13 cellular contexts compared by ENCODE assay signal in genomic region chr20:44614525-44614924, GRCh38. TPM values are rescaled to one million over a fixed set of nuclear protein-coding genes. Genes with fewer than 3 reads are reported as not detected.
A peak's percentile ranks its signal among the peaks of the same experiment; 100 is the strongest.
DNase-seq lines count a peak whose midpoint lies in the region; ATAC-seq and TF ChIP-seq lines count a peak whose summit lies in the region.
"Had no signal": no experiment of that assay in that cellular context is flagged by ENCODE, and none has a peak within 500 bp of the region (broad histone marks: within the 10 kb centered on the region; RNA-seq: fewer than 3 reads in every experiment).

No MANE protein-coding gene starts in this region.

- intact Hi-C loops in activated CD4-positive, alpha-beta memory T cell treated with anti-CD3 and anti-CD28 coated beads for 36 hours (cut with micrococcal nuclease) = no loop called here
- intact Hi-C loops in esophagus muscularis mucosa (cut with DNase I) (loop anchor here (10.0 kb wide), 2 partner anchors 120 to 230 kb away; no protein-coding TSS in a partner anchor), transverse colon (cut with DNase I; ENCODE audit: low total_unique reads) (no loop called here)

- no peaks in the 10 kb centered on the region for H3K27me3 Mint-ChIP-seq in activated CD4-positive, alpha-beta memory T cell treated with anti-CD3 and anti-CD28 coated beads, Interleukin-2, amount 10 ng/mL, durations not matched to agents 7 days and 5 days
- no peaks in the 10 kb centered on the region for H3K27me3 Mint-ChIP-seq in activated CD4-positive, alpha-beta memory T cell treated with anti-CD3 and anti-CD28 coated beads for 36 hours
- H3K27me3 Mint-ChIP-seq in natural killer cell treated with Interleukin-12 subunit alpha and Interleukin-12 subunit beta and Interleukin-15 and Interleukin-18, amount 100 ng/mL, for 72 hours = no peaks in the 10 kb centered on the region
- H3K27me3 Mint-ChIP-seq: activated naive CD4-positive, alpha-beta T cell treated with anti-CD3 and anti-CD28 coated beads, Interleukin-2, amount 10 ng/mL, durations not matched to agents 7 days and 5 days had no signal

- H3K9me3 Mint-ChIP-seq in activated CD4-positive, alpha-beta memory T cell treated with anti-CD3 and anti-CD28 coated beads, Interleukin-2, amount 10 ng/mL, durations not matched to agents 7 days and 5 days = no peaks in the 10 kb centered on the region
- no peaks in the 10 kb centered on the region for H3K9me3 Mint-ChIP-seq in activated CD4-positive, alpha-beta memory T cell treated with anti-CD3 and anti-CD28 coated beads for 36 hours
- no peaks in the 10 kb centered on the region for H3K9me3 Mint-ChIP-seq in natural killer cell treated with Interleukin-12 subunit alpha and Interleukin-12 subunit beta and Interleukin-15 and Interleukin-18, amount 100 ng/mL, for 72 hours
- H3K9me3 Mint-ChIP-seq: activated naive CD4-positive, alpha-beta T cell treated with anti-CD3 and anti-CD28 coated beads, Interleukin-2, amount 10 ng/mL, durations not matched to agents 7 days and 5 days had no signal

- H3K36me3 Mint-ChIP-seq in activated CD4-positive, alpha-beta memory T cell treated with anti-CD3 and anti-CD28 coated beads, Interleukin-2, amount 10 ng/mL, durations not matched to agents 7 days and 5 days (ENCODE audit: low read depth) = peaks cover 25% of the 10 kb centered on the region
- H3K36me3 Mint-ChIP-seq in activated CD4-positive, alpha-beta memory T cell treated with anti-CD3 and anti-CD28 coated beads for 36 hours = peaks cover 7% of the 10 kb centered on the region
- no peaks in the 10 kb centered on the region for H3K36me3 Mint-ChIP-seq in natural killer cell treated with Interleukin-12 subunit alpha and Interleukin-12 subunit beta and Interleukin-15 and Interleukin-18, amount 100 ng/mL, for 72 hours

- POLR2A ChIA-PET in activated CD4-positive, alpha-beta memory T cell treated with anti-CD3 and anti-CD28 coated beads, Interleukin-2, amount 10 ng/mL, durations not matched to agents 7 days and 5 days (lab: Charles Lee) = no interaction called here
- POLR2A ChIA-PET in activated CD4-positive, alpha-beta memory T cell treated with anti-CD3 and anti-CD28 coated beads for 36 hours (lab: Charles Lee) = no interaction called here

- TF ChIP-seq EP300 in esophagus muscularis mucosa (IDR thresholded peaks at IDR 0.05) = no peak
- TF ChIP-seq EP300 in transverse colon (IDR thresholded peaks at IDR 0.05; ENCODE audit: low read depth) = no peak

- DNase-seq in activated CD4-positive, alpha-beta memory T cell treated with anti-CD3 and anti-CD28 coated beads, Interleukin-2, amount 10 ng/mL, durations not matched to agents 7 days and 5 days = no peak
- no peak for DNase-seq in activated CD4-positive, alpha-beta memory T cell treated with anti-CD3 and anti-CD28 coated beads for 36 hours
- DNase-seq in esophagus muscularis mucosa (ENCODE audit: extremely low spot score) (no peak), transverse colon (no peak), dermis blood vessel endothelial cell (no peak), hepatic stellate cell (ENCODE audit: low spot score) (no peak)
- peak; percentile 50 for DNase-seq in natural killer cell treated with Interleukin-12 subunit alpha and Interleukin-12 subunit beta and Interleukin-15 and Interleukin-18, amount 100 ng/mL, for 72 hours (ENCODE audit: low spot score)
- DNase-seq: activated CD4-positive, alpha-beta T cell treated with anti-CD3 and anti-CD28 coated beads for 48 hours; activated naive CD4-positive, alpha-beta T cell treated with anti-CD3 and anti-CD28 coated beads, Interleukin-2, amount 10 ng/mL, durations not matched to agents 7 days and 5 days; NCI-H1092 treated with DMSO at 0.1 percent for 48 hours; NCI-H748 treated with DMSO at 0.1 percent for 48 hours had no signal

- H3K4me3 ChIP-seq in esophagus muscularis mucosa (no peak overlapping the region), transverse colon (no peak overlapping the region)

- H3K27ac ChIP-seq in esophagus muscularis mucosa (replicated peaks in 1 of 4) (peak overlapping the region; percentile 76 to 80 (median 78)), transverse colon (peak overlapping the region; percentile 18 to 75 (median 46))

- peak overlapping the region; percentile 3 for H3K27ac Mint-ChIP-seq in activated CD4-positive, alpha-beta memory T cell treated with anti-CD3 and anti-CD28 coated beads, Interleukin-2, amount 10 ng/mL, durations not matched to agents 7 days and 5 days
- no peak overlapping the region for H3K27ac Mint-ChIP-seq in activated CD4-positive, alpha-beta memory T cell treated with anti-CD3 and anti-CD28 coated beads for 36 hours
- peak overlapping the region; percentile 47 to 89 for H3K27ac Mint-ChIP-seq in natural killer cell treated with Interleukin-12 subunit alpha and Interleukin-12 subunit beta and Interleukin-15 and Interleukin-18, amount 100 ng/mL, for 72 hours

- H3K9me3 ChIP-seq in esophagus muscularis mucosa (no peaks in the 10 kb centered on the region), transverse colon (no peaks in the 10 kb centered on the region)

- TF ChIP-seq CTCF in esophagus muscularis mucosa (IDR thresholded peaks at IDR 0.05) (no peak), transverse colon (IDR thresholded peaks at IDR 0.05) (no peak)

- TF ChIP-seq POLR2A in esophagus muscularis mucosa (IDR thresholded peaks at IDR 0.05; ENCODE audit: low read depth) (no peak), transverse colon (IDR thresholded peaks at IDR 0.05) (no peak)

- WGBS in esophagus muscularis mucosa = 67% methylated on average over 11 of the region's 14 CpGs
- 88 to 90% methylated on average over 1 to 13 of the region's 14 CpGs for WGBS in transverse colon (ENCODE audit: low coverage in 1 of 2), 2 donors

- no peak overlapping the region for H3K4me3 Mint-ChIP-seq in activated CD4-positive, alpha-beta memory T cell treated with anti-CD3 and anti-CD28 coated beads, Interleukin-2, amount 10 ng/mL, durations not matched to agents 7 days and 5 days
- H3K4me3 Mint-ChIP-seq in activated CD4-positive, alpha-beta memory T cell treated with anti-CD3 and anti-CD28 coated beads for 36 hours = no peak overlapping the region
- no peak overlapping the region for H3K4me3 Mint-ChIP-seq in natural killer cell treated with Interleukin-12 subunit alpha and Interleukin-12 subunit beta and Interleukin-15 and Interleukin-18, amount 100 ng/mL, for 72 hours
- H3K4me3 Mint-ChIP-seq: activated naive CD4-positive, alpha-beta T cell treated with anti-CD3 and anti-CD28 coated beads, Interleukin-2, amount 10 ng/mL, durations not matched to agents 7 days and 5 days had no signal

- in situ Hi-C loops in transverse colon (cut with MboI; ENCODE audit: low pct_ligation_motif_present in 1 of 4, low pct_unique_long_range_greater_than_20kb in 1 of 4, low sequenced_read_pairs in 3 of 4) = loop anchor here (10.0 to 25.0 kb wide), 3 partner anchors 227 to 402 kb away; partner anchors contain the start of gene OSER1 (in 4 of the 4)

- H3K4me1 ChIP-seq in esophagus muscularis mucosa (peaks cover 61 to 70% (median 68%) of the 10 kb centered on the region in 4 donors), transverse colon (peaks cover 18 to 47% (median 23%) of the 10 kb centered on the region in 4 donors)

- CTCF ChIA-PET in activated CD4-positive, alpha-beta memory T cell treated with anti-CD3 and anti-CD28 coated beads, Interleukin-2, amount 10 ng/mL, durations not matched to agents 7 days and 5 days (lab: Charles Lee) = interaction anchor here (0.6 to 1.2 kb wide), 2 partner anchors 30 to 67 kb away, joined by 3 read pairs; no protein-coding TSS in a partner anchor
- CTCF ChIA-PET in activated CD4-positive, alpha-beta memory T cell treated with anti-CD3 and anti-CD28 coated beads for 36 hours (lab: Charles Lee) = interaction anchor here (1.0 to 1.6 kb wide), 2 partner anchors 118 to 230 kb away, joined by 3 to 4 read pairs; no protein-coding TSS in a partner anchor

- peaks cover 46% of the 10 kb centered on the region for H3K4me1 Mint-ChIP-seq in activated CD4-positive, alpha-beta memory T cell treated with anti-CD3 and anti-CD28 coated beads, Interleukin-2, amount 10 ng/mL, durations not matched to agents 7 days and 5 days
- H3K4me1 Mint-ChIP-seq in activated CD4-positive, alpha-beta memory T cell treated with anti-CD3 and anti-CD28 coated beads for 36 hours (ENCODE audit: low read depth) = peaks cover 42% of the 10 kb centered on the region
- H3K4me1 Mint-ChIP-seq in natural killer cell treated with Interleukin-12 subunit alpha and Interleukin-12 subunit beta and Interleukin-15 and Interleukin-18, amount 100 ng/mL, for 72 hours (ENCODE audit: low read depth in 2 of 2) = peaks cover 20 to 38% of the 10 kb centered on the region in 2 donors

- H3K27me3 ChIP-seq in esophagus muscularis mucosa (no peaks in the 10 kb centered on the region), transverse colon (no peaks in the 10 kb centered on the region)

- no peak for ATAC-seq in natural killer cell treated with Interleukin-12 subunit alpha and Interleukin-12 subunit beta and Interleukin-15 and Interleukin-18, amount 100 ng/mL, for 72 hours
- no peak for ATAC-seq in HG02610 (IDR thresholded peaks at IDR 0.05; ENCODE audit: unreplicated experiment)
- ATAC-seq: SK-N-SH treated with all-trans-retinoic acid at 6 μM for 48 hours had no signal

- H3K36me3 ChIP-seq in esophagus muscularis mucosa = peaks cover 5 to 66% (median 58%) of the 10 kb centered on the region in 4 donors
- peaks cover 0 to 14% (median 5%) of the 10 kb centered on the region in 4 donors for H3K36me3 ChIP-seq in transverse colon

RNA-seq across cellular contexts. Expression of gene PKIG, which starts 32.1 kb away (rescaled TPM):
- 1 to 10 TPM; 1.1 to 1.6 TPM for total RNA-seq in activated CD4-positive, alpha-beta memory T cell treated with anti-CD3 and anti-CD28 coated beads, Interleukin-2, amount 10 ng/mL, durations not matched to agents 7 days and 5 days
- total RNA-seq in activated CD4-positive, alpha-beta memory T cell treated with anti-CD3 and anti-CD28 coated beads for 36 hours = 1 to 10 TPM; 2.9 to 4.1 TPM
- total RNA-seq in esophagus muscularis mucosa (100 to 1,000 TPM; 305 to 398 (median 357) TPM), transverse colon (100 to 1,000 TPM in 1 of 4 donors, 10 to 100 TPM in 3; 40.8 to 106 (median 80.4) TPM), dermis blood vessel endothelial cell (177 and 275 TPM in 2 replicates)
- 1 to 10 TPM; 2.4 to 3.4 TPM for total RNA-seq in natural killer cell treated with Interleukin-12 subunit alpha and Interleukin-12 subunit beta and Interleukin-15 and Interleukin-18, amount 100 ng/mL, for 72 hours

RNA-seq across cellular contexts. Expression of gene ADA, which starts 37.0 kb away (rescaled TPM):
- 10 to 100 TPM; 79.0 to 79.7 TPM for total RNA-seq in activated CD4-positive, alpha-beta memory T cell treated with anti-CD3 and anti-CD28 coated beads, Interleukin-2, amount 10 ng/mL, durations not matched to agents 7 days and 5 days
- total RNA-seq in activated CD4-positive, alpha-beta memory T cell treated with anti-CD3 and anti-CD28 coated beads for 36 hours = 10 to 100 TPM; 35.7 to 38.0 TPM
- total RNA-seq in esophagus muscularis mucosa (10 to 100 TPM in 3 of 4 donors, 1 to 10 TPM in 1; 9.6 to 18.4 (median 13.4) TPM), transverse colon (1 to 10 TPM; 2.6 to 5.4 (median 2.9) TPM), dermis blood vessel endothelial cell (15.3 and 19.1 TPM in 2 replicates)
- 10 to 100 TPM; 31.9 to 42.7 TPM for total RNA-seq in natural killer cell treated with Interleukin-12 subunit alpha and Interleukin-12 subunit beta and Interleukin-15 and Interleukin-18, amount 100 ng/mL, for 72 hours

Comparison
In these comparisons a context has a peak if more than half of its experiments do, and no peak if none do; other contexts are left out.
1. RNA of gene PKIG, which starts 32.1 kb away (total RNA-seq): 305 to 398 TPM in esophagus muscularis mucosa, 177 to 275 TPM in dermis blood vessel endothelial cell and 40.8 to 106 TPM in transverse colon; 2.9 to 4.1 TPM in activated CD4-positive, alpha-beta memory T cell treated with anti-CD3 and anti-CD28 coated beads for 36 hours, 2.4 to 3.4 TPM in natural killer cell treated with Interleukin-12 subunit alpha and Interleukin-12 subunit beta and Interleukin-15 and Interleukin-18, amount 100 ng/mL, for 72 hours and 1.1 to 1.6 TPM in activated CD4-positive, alpha-beta memory T cell treated with anti-CD3 and anti-CD28 coated beads, Interleukin-2, amount 10 ng/mL, durations not matched to agents 7 days and 5 days; every median in the first group is over 4 times any median in the second.